ENCODE assay signal across 22 cellular contexts in genomic region chr6:19669206-19669605, GRCh38.
A peak's percentile ranks its signal among the peaks of the same experiment; 100 is the strongest.
DNase-seq lines count a peak whose midpoint lies in the region; ATAC-seq and TF ChIP-seq lines count a peak whose summit lies in the region.
"Had no signal": no experiment of that assay in that cellular context is flagged by ENCODE, and none has a peak within 500 bp of the region (broad histone marks: within the 10 kb centered on the region; RNA-seq: fewer than 3 reads in every experiment).

No MANE protein-coding gene starts in this region.

- peak overlapping the region; percentile 14 for H3K27ac Mint-ChIP-seq in chondrocyte (ENCODE audit: unreplicated experiment)
- no peak overlapping the region for H3K27ac Mint-ChIP-seq in activated naive CD4-positive, alpha-beta T cell treated with anti-CD3 and anti-CD28 coated beads, Interleukin-2, amount 10 ng/mL, durations not matched to agents 7 days and 5 days
- H3K27ac Mint-ChIP-seq in activated CD8-positive, alpha-beta T cell treated with anti-CD3 and anti-CD28 coated beads for 36 hours, result no peak overlapping the region
- H3K27ac Mint-ChIP-seq: activated naive CD4-positive, alpha-beta T cell treated with anti-CD3 and anti-CD28 coated beads for 36 hours; CD8-positive, alpha-beta memory T cell had no signal

- H3K4me1 ChIP-seq in muscle layer of colon (ENCODE audit: insufficient read depth, low read length), result peaks cover 12% of the 10 kb centered on the region
- H3K4me1 ChIP-seq: right lobe of liver had no signal

- H3K4me3 Mint-ChIP-seq in chondrocyte (ENCODE audit: unreplicated experiment), result no peak overlapping the region
- H3K4me3 Mint-ChIP-seq in activated naive CD4-positive, alpha-beta T cell treated with anti-CD3 and anti-CD28 coated beads, Interleukin-2, amount 10 ng/mL, durations not matched to agents 7 days and 5 days, result no peak overlapping the region
- no peak overlapping the region for H3K4me3 Mint-ChIP-seq in activated CD8-positive, alpha-beta T cell treated with anti-CD3 and anti-CD28 coated beads for 36 hours
- H3K4me3 Mint-ChIP-seq: activated naive CD4-positive, alpha-beta T cell treated with anti-CD3 and anti-CD28 coated beads for 36 hours; CD8-positive, alpha-beta memory T cell had no signal

- H3K4me1 Mint-ChIP-seq in chondrocyte (ENCODE audit: low read depth), result peaks cover 31% of the 10 kb centered on the region
- no peaks in the 10 kb centered on the region for H3K4me1 Mint-ChIP-seq in activated naive CD4-positive, alpha-beta T cell treated with anti-CD3 and anti-CD28 coated beads, Interleukin-2, amount 10 ng/mL, durations not matched to agents 7 days and 5 days
- no peaks in the 10 kb centered on the region for H3K4me1 Mint-ChIP-seq in activated CD8-positive, alpha-beta T cell treated with anti-CD3 and anti-CD28 coated beads for 36 hours (ENCODE audit: low read depth)
- H3K4me1 Mint-ChIP-seq: CD8-positive, alpha-beta memory T cell had no signal

- no peaks in the 10 kb centered on the region for H3K27me3 ChIP-seq in muscle layer of colon (ENCODE audit: control insufficient read depth in 1 of 2, insufficient read depth in 2 of 2, low read length in 2 of 2)
- H3K27me3 ChIP-seq: neutrophil, right lobe of liver had no signal

- peak; percentile 40 for DNase-seq in AG20443 (ENCODE audit: low spot score)
- peak; percentile 74 for DNase-seq in NCI-H226
- no peak for DNase-seq in chondrocyte (ENCODE audit: low spot score)
- DNase-seq in activated naive CD4-positive, alpha-beta T cell treated with anti-CD3 and anti-CD28 coated beads, Interleukin-2, amount 10 ng/mL, durations not matched to agents 7 days and 5 days, result no peak
- DNase-seq in NCI-H510A treated with DMSO at 0.1 percent for 48 hours (lab: John Stamatoyannopoulos, UW), result no peak
- no peak for DNase-seq in hypothalamus (lab: John Stamatoyannopoulos, UW)
- DNase-seq in activated CD8-positive, alpha-beta T cell treated with anti-CD3 and anti-CD28 coated beads for 36 hours, result no peak
- DNase-seq: activated CD4-positive, alpha-beta T cell treated with anti-CD3 and anti-CD28 coated beads, Interleukin-2, amount 50 U/mL, for 4 hours; activated naive CD4-positive, alpha-beta T cell treated with anti-CD3 and anti-CD28 coated beads for 36 hours; activated T-cell treated with anti-CD3 and anti-CD28 coated beads for 4 hours; caudate nucleus; CD8-positive, alpha-beta memory T cell; DMS79 treated with DMSO at 0.1 percent for 48 hours; effector CD8-positive, alpha-beta T cell; GOT3; kidney glomerular epithelial cell; NCI-H1694 treated with DMSO at 0.1 percent for 48 hours; right lobe of liver; stimulated activated CD4-positive, alpha-beta T cell treated with anti-CD3 and anti-CD28 coated beads, Interleukin-1b, Interleukin-23, amount 100 ng/mL, for 48 hours; stimulated activated naive CD8-positive, alpha-beta T cell treated with anti-CD3 and anti-CD28 coated beads, Interleukin-15, Interleukin-2, amounts not matched to agents 100 U/mL and 50 U/mL, for 24 hours had no signal

- H3K27me3 Mint-ChIP-seq in chondrocyte (ENCODE audit: low read depth), result no peaks in the 10 kb centered on the region
- no peaks in the 10 kb centered on the region for H3K27me3 Mint-ChIP-seq in activated naive CD4-positive, alpha-beta T cell treated with anti-CD3 and anti-CD28 coated beads, Interleukin-2, amount 10 ng/mL, durations not matched to agents 7 days and 5 days
- H3K27me3 Mint-ChIP-seq in activated CD8-positive, alpha-beta T cell treated with anti-CD3 and anti-CD28 coated beads for 36 hours, result no peaks in the 10 kb centered on the region
- H3K27me3 Mint-ChIP-seq: CD8-positive, alpha-beta memory T cell had no signal

- H3K9me3 Mint-ChIP-seq in chondrocyte (ENCODE audit: low read depth), result no peaks in the 10 kb centered on the region
- H3K9me3 Mint-ChIP-seq in activated naive CD4-positive, alpha-beta T cell treated with anti-CD3 and anti-CD28 coated beads, Interleukin-2, amount 10 ng/mL, durations not matched to agents 7 days and 5 days, result peaks cover 1% of the 10 kb centered on the region
- no peaks in the 10 kb centered on the region for H3K9me3 Mint-ChIP-seq in activated CD8-positive, alpha-beta T cell treated with anti-CD3 and anti-CD28 coated beads for 36 hours
- H3K9me3 Mint-ChIP-seq: activated naive CD4-positive, alpha-beta T cell treated with anti-CD3 and anti-CD28 coated beads for 36 hours had no signal

- no peaks in the 10 kb centered on the region for H3K9me3 ChIP-seq in muscle layer of colon (ENCODE audit: low read length)
- H3K9me3 ChIP-seq: neutrophil, right lobe of liver had no signal

- intact Hi-C loops in activated CD8-positive, alpha-beta T cell treated with anti-CD3 and anti-CD28 coated beads for 36 hours (cut with micrococcal nuclease), result no loop called here

- CTCF ChIA-PET in activated naive CD4-positive, alpha-beta T cell treated with anti-CD3 and anti-CD28 coated beads, Interleukin-2, amount 10 ng/mL, durations not matched to agents 7 days and 5 days (lab: Charles Lee), result no interaction called here
- CTCF ChIA-PET in activated CD8-positive, alpha-beta T cell treated with anti-CD3 and anti-CD28 coated beads for 36 hours (lab: Charles Lee), result no interaction called here

- peak overlapping the region; percentile 20 for H3K27ac ChIP-seq in muscle layer of colon (ENCODE audit: low read depth, low read length)
- H3K27ac ChIP-seq: neutrophil, right lobe of liver had no signal

- ATAC-seq in activated CD8-positive, alpha-beta T cell treated with anti-CD3 and anti-CD28 coated beads for 36 hours, result no peak
- ATAC-seq: right lobe of liver; stimulated activated naive CD8-positive, alpha-beta T cell treated with anti-CD3 and anti-CD28 coated beads, Interleukin-15, Interleukin-2, amounts not matched to agents 100 U/mL and 50 U/mL, for 24 hours had no signal

- H3K36me3 Mint-ChIP-seq in chondrocyte (ENCODE audit: low read depth), result no peaks in the 10 kb centered on the region
- no peaks in the 10 kb centered on the region for H3K36me3 Mint-ChIP-seq in activated naive CD4-positive, alpha-beta T cell treated with anti-CD3 and anti-CD28 coated beads, Interleukin-2, amount 10 ng/mL, durations not matched to agents 7 days and 5 days
- H3K36me3 Mint-ChIP-seq in activated CD8-positive, alpha-beta T cell treated with anti-CD3 and anti-CD28 coated beads for 36 hours (ENCODE audit: low read depth), result no peaks in the 10 kb centered on the region
- H3K36me3 Mint-ChIP-seq: CD8-positive, alpha-beta memory T cell had no signal

- no peak for TF ChIP-seq CTCF in chondrocyte (IDR thresholded peaks at IDR 0.05)
- TF ChIP-seq CTCF in activated CD8-positive, alpha-beta T cell treated with anti-CD3 and anti-CD28 coated beads for 36 hours (IDR thresholded peaks at IDR 0.05), result no peak

- no peak overlapping the region for H3K4me3 ChIP-seq in muscle layer of colon (ENCODE audit: low read depth in 1 of 2, low read length in 2 of 2)
- H3K4me3 ChIP-seq: right lobe of liver had no signal

- H3K9ac ChIP-seq in muscle layer of colon (ENCODE audit: low read length), result no peak overlapping the region

- POLR2A ChIA-PET in activated CD8-positive, alpha-beta T cell treated with anti-CD3 and anti-CD28 coated beads for 36 hours (lab: Charles Lee), result no interaction called here

- H3K36me3 ChIP-seq in muscle layer of colon (ENCODE audit: insufficient read depth, low read length), result no peaks in the 10 kb centered on the region
- H3K36me3 ChIP-seq: neutrophil, right lobe of liver had no signal

Comparison
In these comparisons a context has a peak if more than half of its experiments do, and no peak if none do; other contexts are left out.
1. DNase-seq: peak in AG20443 (single experiment) and NCI-H226 (single experiment); none in chondrocyte (single experiment), activated naive CD4-positive, alpha-beta T cell treated with anti-CD3 and anti-CD28 coated beads, Interleukin-2, amount 10 ng/mL, durations not matched to agents 7 days and 5 days (single experiment), NCI-H510A treated with DMSO at 0.1 percent for 48 hours (single experiment), hypothalamus (0 of 51) and activated CD8-positive, alpha-beta T cell treated with anti-CD3 and anti-CD28 coated beads for 36 hours (single experiment).